Comparison of ENCODE assay signal across 28 cellular contexts in the genomic region with DNA sequence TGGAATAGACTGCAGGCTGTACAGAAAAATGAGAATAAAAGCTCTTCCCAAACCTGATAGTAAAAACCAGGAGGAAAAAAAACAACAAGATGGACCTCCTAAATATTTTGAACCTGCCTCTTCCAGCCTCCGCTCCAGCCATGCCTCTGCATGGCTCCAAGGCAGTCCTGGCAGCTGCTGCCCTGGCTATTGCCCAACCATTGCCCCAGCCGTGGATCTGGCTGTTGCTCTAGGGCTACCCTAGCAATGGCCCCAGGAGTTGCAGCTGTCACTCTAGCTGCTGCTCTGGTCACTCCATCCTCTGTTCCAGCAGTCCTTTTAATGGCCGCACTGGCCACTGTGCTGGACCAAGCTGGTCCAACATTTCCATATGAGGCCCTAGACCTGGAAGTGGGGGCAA.
"Had no signal": no experiment of that assay in that cellular context is flagged by ENCODE, and none has a peak within 500 bp of the region (broad histone marks: within the 10 kb centered on the region; RNA-seq: fewer than 3 reads in every experiment).

No MANE protein-coding gene starts in this region.

- H3K4me1 ChIP-seq: prostate gland, right atrium auricular region, spleen, tibial artery, upper lobe of right lung, uterus had no signal

- ATAC-seq: naive thymus-derived CD8-positive, alpha-beta T cell; natural killer cell treated with Interleukin-12 subunit alpha and Interleukin-12 subunit beta and Interleukin-15 and Interleukin-18, amount 100 ng/mL, for 72 hours; stimulated activated memory B cell treated with anti-CD40 and anti-IgM and Interleukin-4, amounts not matched to agents 10 μg/mL and 1 μg/mL and 100 μg/mL, for 72 hours; stimulated activated naive CD8-positive, alpha-beta T cell treated with anti-CD3 and anti-CD28 coated beads, Interleukin-15, amount 100 ng/mL, for 72 hours; stimulated activated naive CD8-positive, alpha-beta T cell treated with anti-CD3 and anti-CD28 coated beads, Interleukin-15, Interleukin-2, amounts not matched to agents 100 U/mL and 50 U/mL, for 24 hours; upper lobe of right lung had no signal

- H3K36me3 ChIP-seq: ovary, prostate gland, right atrium auricular region, spleen, suprapubic skin, tibial artery, transverse colon, upper lobe of right lung, uterus had no signal

- DNase-seq: naive B cell; naive thymus-derived CD8-positive, alpha-beta T cell; nephron progenitor cell; occipital lobe; ovary; retina; spleen; stimulated activated CD4-positive, alpha-beta T cell treated with anti-CD3 and anti-CD28 coated beads, Interleukin-12 subunit alpha, Interleukin-12 subunit beta, amount 100 ng/mL, for 4 hours; stimulated activated CD4-positive, alpha-beta T cell treated with anti-CD3 and anti-CD28 coated beads, Interleukin-1b, Interleukin-23, amount 100 ng/mL, for 48 hours; stimulated activated CD4-positive, alpha-beta T cell treated with anti-CD3 and anti-CD28 coated beads, Interleukin-4, amount 100 ng/mL, for 1 hour; stimulated activated CD4-positive, alpha-beta T cell treated with anti-CD3 and anti-CD28 coated beads, Interleukin-4, amount 100 ng/mL, for 4 hours; stimulated activated CD8-positive, alpha-beta memory T cell treated with anti-CD3 and anti-CD28 coated beads, Interleukin-4, amount 100 ng/mL, for 48 hours; stimulated activated naive CD4-positive, alpha-beta T cell; stimulated activated naive CD8-positive, alpha-beta T cell treated with anti-CD3 and anti-CD28 coated beads, Interleukin-15, amount 100 ng/mL, for 72 hours; stimulated activated naive CD8-positive, alpha-beta T cell treated with anti-CD3 and anti-CD28 coated beads, Interleukin-15, Interleukin-2, amounts not matched to agents 100 U/mL and 50 U/mL, for 24 hours; substantia nigra; testis; tibial artery; transverse colon; upper lobe of right lung; uterus had no signal

- H3K27me3 ChIP-seq: ovary, right atrium auricular region, spleen, suprapubic skin, testis, tibial artery, transverse colon, upper lobe of right lung, uterus had no signal

- H3K9me3 ChIP-seq: ovary, prostate gland, right atrium auricular region, suprapubic skin, testis, tibial artery, transverse colon, upper lobe of right lung, uterus had no signal

- H3K4me2 ChIP-seq: smooth muscle cell had no signal

- H3K4me3 ChIP-seq: ovary, prostate gland, right atrium auricular region, skin epidermis, smooth muscle cell, spleen, suprapubic skin, testis, tibial artery, transverse colon, upper lobe of right lung, uterus had no signal

- H3K27ac ChIP-seq: ovary, prostate gland, right atrium auricular region, skin epidermis, spleen, suprapubic skin, testis, tibial artery, transverse colon, upper lobe of right lung, uterus had no signal
